17 cellular contexts compared by ENCODE assay signal in genomic region chr1:113805639-113806038, GRCh38.
"Had no signal": no experiment of that assay in that cellular context is flagged by ENCODE, and none has a peak within 500 bp of the region (broad histone marks: within the 10 kb centered on the region; RNA-seq: fewer than 3 reads in every experiment).

No MANE protein-coding gene starts in this region.

- DNase-seq: activated CD4-positive, alpha-beta T cell treated with anti-CD3 and anti-CD28 coated beads, Interleukin-2, amount 50 U/mL, for 48 hours; activated CD4-positive, CD25-positive, alpha-beta regulatory T cell treated with anti-CD3 and anti-CD28 coated beads, Interleukin-2, amount 50 U/mL, for 72 hours; activated CD8-positive, alpha-beta memory T cell treated with anti-CD3 and anti-CD28 coated beads, Interleukin-2, amount 10 ng/mL, durations not matched to agents 7 days and 5 days; activated naive CD4-positive, alpha-beta T cell treated with Interleukin-2 at 50 U/mL for 16 hours; caudate nucleus; effector memory CD4-positive, alpha-beta T cell; lower lobe of right lung; naive thymus-derived CD8-positive, alpha-beta T cell; occipital lobe; psoas muscle; sigmoid colon; stimulated activated CD4-positive, alpha-beta T cell treated with anti-CD3 and anti-CD28 coated beads, Interleukin-12 subunit alpha, Interleukin-12 subunit beta, amount 100 ng/mL, for 4 hours; stimulated activated naive CD8-positive, alpha-beta T cell treated with anti-CD3 and anti-CD28 coated beads, Interleukin-15, amount 100 ng/mL, for 72 hours had no signal

- H3K36me3 ChIP-seq: adrenal gland, lower lobe of right lung, sigmoid colon, thoracic aorta had no signal

- H3K27ac ChIP-seq: coronary artery, lower lobe of right lung, psoas muscle, sigmoid colon, thoracic aorta had no signal

- ATAC-seq: activated CD8-positive, alpha-beta memory T cell treated with anti-CD3 and anti-CD28 coated beads, Interleukin-2, amount 10 ng/mL, durations not matched to agents 7 days and 5 days; naive thymus-derived CD8-positive, alpha-beta T cell; stimulated activated naive CD8-positive, alpha-beta T cell treated with anti-CD3 and anti-CD28 coated beads, Interleukin-15, amount 100 ng/mL, for 72 hours had no signal

- H3K4me3 ChIP-seq: adrenal gland, lower lobe of right lung, psoas muscle, sigmoid colon had no signal

- H3K9me3 ChIP-seq: adrenal gland, lower lobe of right lung, psoas muscle, sigmoid colon, thoracic aorta had no signal

- H3K27ac Mint-ChIP-seq: activated CD8-positive, alpha-beta memory T cell treated with anti-CD3 and anti-CD28 coated beads, Interleukin-2, amount 10 ng/mL, durations not matched to agents 7 days and 5 days; activated T-helper 1 cell treated with anti-CD3 and anti-CD28 coated beads, Interleukin-12 subunit alpha, Interleukin-12 subunit beta, Interleukin-2, Interleukin-4 antibody, amounts not matched to agents 30 ng/mL and 10 ng/mL and 1 ng/mL, durations not matched to agents 14 hours and 24 hours and 36 hours had no signal

- H3K27me3 Mint-ChIP-seq: activated CD8-positive, alpha-beta memory T cell treated with anti-CD3 and anti-CD28 coated beads, Interleukin-2, amount 10 ng/mL, durations not matched to agents 7 days and 5 days; naive thymus-derived CD8-positive, alpha-beta T cell; stimulated activated naive CD8-positive, alpha-beta T cell treated with anti-CD3 and anti-CD28 coated beads, Interleukin-15, amount 100 ng/mL, for 72 hours had no signal

- H3K9me3 Mint-ChIP-seq: activated T-helper 1 cell treated with anti-CD3 and anti-CD28 coated beads, Interleukin-12 subunit alpha, Interleukin-12 subunit beta, Interleukin-2, Interleukin-4 antibody, amounts not matched to agents 30 ng/mL and 10 ng/mL and 1 ng/mL, durations not matched to agents 14 hours and 24 hours and 36 hours; naive thymus-derived CD8-positive, alpha-beta T cell; stimulated activated naive CD8-positive, alpha-beta T cell treated with anti-CD3 and anti-CD28 coated beads, Interleukin-15, amount 100 ng/mL, for 72 hours had no signal

- H3K4me3 Mint-ChIP-seq: activated CD8-positive, alpha-beta memory T cell treated with anti-CD3 and anti-CD28 coated beads, Interleukin-2, amount 10 ng/mL, durations not matched to agents 7 days and 5 days; activated T-helper 1 cell treated with anti-CD3 and anti-CD28 coated beads, Interleukin-12 subunit alpha, Interleukin-12 subunit beta, Interleukin-2, Interleukin-4 antibody, amounts not matched to agents 30 ng/mL and 10 ng/mL and 1 ng/mL, durations not matched to agents 14 hours and 24 hours and 36 hours had no signal

- H3K27me3 ChIP-seq: adrenal gland, sigmoid colon had no signal
